In the genomic region with DNA sequence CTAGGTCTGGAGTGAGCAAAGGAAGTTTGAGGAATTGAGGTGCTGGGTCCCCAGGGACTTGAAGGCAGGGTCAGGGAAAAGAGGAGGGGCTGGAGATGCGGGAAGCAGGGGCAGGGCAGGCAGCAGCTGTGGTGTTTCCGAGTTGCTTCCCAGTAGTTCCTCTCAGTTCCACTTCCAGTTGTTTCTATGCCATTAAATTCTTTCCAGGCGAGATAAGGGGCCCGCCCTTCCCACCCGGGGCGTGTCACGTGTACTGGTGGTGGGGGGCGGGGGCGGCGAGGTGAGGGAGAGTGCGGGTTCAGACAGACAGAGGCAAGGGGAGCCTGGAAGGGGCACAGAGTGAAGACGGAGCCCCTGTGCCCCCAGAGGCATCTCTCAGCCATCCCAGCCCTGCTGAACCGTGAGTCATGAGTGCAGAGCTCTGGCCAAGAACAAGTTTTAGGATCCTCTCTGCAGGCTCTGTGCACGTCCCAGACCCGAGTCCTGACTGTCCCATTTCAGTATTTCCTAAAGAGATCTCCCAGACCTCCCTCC, we compare ENCODE assay signal across 9 cellular contexts. TPM values are rescaled to one million over a fixed set of nuclear protein-coding genes. Genes with fewer than 3 reads are reported as not detected.
DNase-seq lines count a peak whose midpoint lies in the region; ATAC-seq, FAIRE-seq and TF ChIP-seq lines count a peak whose summit lies in the region.
"Had no signal": no experiment of that assay in that cellular context is flagged by ENCODE, and none has a peak within 500 bp of the region (broad histone marks: within the 10 kb centered on the region; RNA-seq: fewer than 3 reads in every experiment).

No MANE protein-coding gene starts in this region.

- H3K4me1 Mint-ChIP-seq in HFFc6 (ENCODE audit: low read depth) (peaks cover 44% of the 10 kb centered on the region), brain (peaks cover 26% of the 10 kb centered on the region)
- peaks cover 32% of the 10 kb centered on the region for H3K4me1 Mint-ChIP-seq in stimulated activated effector memory CD8-positive, alpha-beta T cell treated with anti-CD3 and anti-CD28 coated beads, Interleukin-12 subunit alpha, Interleukin-12 subunit beta, amount 100 ng/mL, for 72 hours

- TF ChIP-seq CTCF in HFFc6 (IDR thresholded peaks at IDR 0.05), result no peak
- no peak for TF ChIP-seq CTCF in brain (conservative IDR thresholded peaks at IDR 0.05)
- no peak for TF ChIP-seq CTCF in kidney (IDR thresholded peaks at IDR 0.05; ENCODE audit: borderline replicate concordance, extremely low read depth, insufficient read depth)

- peak overlapping the region; percentile 40 to 63 for H3K27ac ChIP-seq in kidney (ENCODE audit: low read depth in 2 of 2, low read length in 2 of 2)

- H3K36me3 Mint-ChIP-seq in HFFc6 (ENCODE audit: low read depth), result peaks cover 19% of the 10 kb centered on the region
- peaks cover 2% of the 10 kb centered on the region for H3K36me3 Mint-ChIP-seq in brain
- peaks cover 11% of the 10 kb centered on the region for H3K36me3 Mint-ChIP-seq in stimulated activated effector memory CD8-positive, alpha-beta T cell treated with anti-CD3 and anti-CD28 coated beads, Interleukin-12 subunit alpha, Interleukin-12 subunit beta, amount 100 ng/mL, for 72 hours

- DNase-seq in HFFc6, result peak; percentile 29
- DNase-seq in kidney, result peak; percentile 89
- no peak for DNase-seq in stimulated activated effector memory CD8-positive, alpha-beta T cell treated with anti-CD3 and anti-CD28 coated beads, Interleukin-12 subunit alpha, Interleukin-12 subunit beta, amount 100 ng/mL, for 72 hours (ENCODE audit: low spot score in 2 of 2)
- no peak for DNase-seq in NCI-H1092 (lab: John Stamatoyannopoulos, UW)
- DNase-seq in superior temporal gyrus (ENCODE audit: extremely low spot score), result no peak

- intact Hi-C loops in kidney (cut with DNase I), result no loop called here

- H3K4me3 ChIP-seq in kidney (ENCODE audit: low read length in 2 of 2), result peak overlapping the region in 1 of 2 donors; percentile 57

- peak; percentile 9 for ATAC-seq in stimulated activated effector memory CD8-positive, alpha-beta T cell treated with anti-CD3 and anti-CD28 coated beads, Interleukin-12 subunit alpha, Interleukin-12 subunit beta, amount 100 ng/mL, for 72 hours
- ATAC-seq in HG02852 (IDR thresholded peaks at IDR 0.05; ENCODE audit: unreplicated experiment) (no peak), HG02798 (IDR thresholded peaks at IDR 0.05; ENCODE audit: poor library complexity, unreplicated experiment) (no peak)

- H3K27me3 Mint-ChIP-seq in HFFc6 (ENCODE audit: insufficient read depth) (peaks cover 16% of the 10 kb centered on the region), brain (peaks cover 10% of the 10 kb centered on the region)

- no peak for FAIRE-seq in kidney (lab: Jason Lieb, UNC)

- peaks cover 6 to 17% of the 10 kb centered on the region in 2 donors for H3K4me1 ChIP-seq in kidney (ENCODE audit: control insufficient read depth in 1 of 2, insufficient read depth in 1 of 2, low read depth in 1 of 2, low read length in 2 of 2)

- no peaks in the 10 kb centered on the region for H3K9me3 ChIP-seq in kidney (ENCODE audit: control insufficient read depth in 1 of 2, low read length in 2 of 2)

- H3K27ac Mint-ChIP-seq in HFFc6 (peak overlapping the region; percentile 57), brain (peak overlapping the region in 3 of 5 experiments; percentile 35 to 76 (median 63))
- peak overlapping the region; percentile 65 for H3K27ac Mint-ChIP-seq in stimulated activated effector memory CD8-positive, alpha-beta T cell treated with anti-CD3 and anti-CD28 coated beads, Interleukin-12 subunit alpha, Interleukin-12 subunit beta, amount 100 ng/mL, for 72 hours

- H3K36me3 ChIP-seq in kidney (ENCODE audit: control insufficient read depth in 1 of 2, insufficient read depth in 2 of 2, low read length in 2 of 2), result no peaks in the 10 kb centered on the region

- peak overlapping the region in 1 of 2 donors; percentile 60 for H3K9ac ChIP-seq in kidney (ENCODE audit: low read length in 2 of 2)

- H3K4me3 Mint-ChIP-seq in HFFc6, result peak overlapping the region; percentile 72
- peak overlapping the region in 2 of 5 experiments; percentile 14 to 30 for H3K4me3 Mint-ChIP-seq in brain
- H3K4me3 Mint-ChIP-seq in stimulated activated effector memory CD8-positive, alpha-beta T cell treated with anti-CD3 and anti-CD28 coated beads, Interleukin-12 subunit alpha, Interleukin-12 subunit beta, amount 100 ng/mL, for 72 hours, result no peak overlapping the region

- H3K9me3 Mint-ChIP-seq in HFFc6 (no peaks in the 10 kb centered on the region), brain (no peaks in the 10 kb centered on the region)
- no peaks in the 10 kb centered on the region for H3K9me3 Mint-ChIP-seq in stimulated activated effector memory CD8-positive, alpha-beta T cell treated with anti-CD3 and anti-CD28 coated beads, Interleukin-12 subunit alpha, Interleukin-12 subunit beta, amount 100 ng/mL, for 72 hours

RNA-seq across cellular contexts. Expression of a gene that starts 1.0 kb away (rescaled TPM):
- 1 to 10 TPM in 1 of 6 experiments, under 1 TPM in 5; 0.28 to 1.4 (median 0.83) TPM for total RNA-seq in HFFc6 (2021; fragmentation: NEBNext Ultra II Directional; extraction: Animal tissue kit (Norgen Biotek cat#: 25700))
- polyA plus RNA-seq in brain (ENCODE audit: insufficient read depth, low read depth, low replicate concordance), result 6.8 TPM
- total RNA-seq in kidney, result 88.2 TPM
- 13.3 TPM for polyA plus RNA-seq in kidney (ENCODE audit: insufficient read depth, low read depth, low replicate concordance)

RNA-seq across cellular contexts. Expression of a gene that starts 19.9 kb away (rescaled TPM):
- total RNA-seq in HFFc6 (2021; fragmentation: NEBNext Ultra II Directional; extraction: Animal tissue kit (Norgen Biotek cat#: 25700)), result 10 to 100 TPM; 80.0 to 96.2 (median 88.7) TPM
- 89.2 TPM for polyA plus RNA-seq in brain (ENCODE audit: insufficient read depth, low read depth, low replicate concordance)
- total RNA-seq in kidney, result 104 TPM
- polyA plus RNA-seq in kidney (ENCODE audit: insufficient read depth, low read depth, low replicate concordance), result 40.3 TPM

RNA-seq across cellular contexts. Expression of a gene that starts 21.9 kb away (rescaled TPM):
- 1 to 10 TPM; 4.3 to 6.0 (median 4.9) TPM for total RNA-seq in HFFc6 (2021; fragmentation: NEBNext Ultra II Directional; extraction: Animal tissue kit (Norgen Biotek cat#: 25700))
- polyA plus RNA-seq in brain (ENCODE audit: insufficient read depth, low read depth, low replicate concordance) (17.5 TPM), kidney (ENCODE audit: insufficient read depth, low read depth, low replicate concordance) (5.7 TPM)
- total RNA-seq in kidney, result 4.8 TPM

RNA-seq across cellular contexts. Expression of a gene that starts 43.6 kb away (rescaled TPM):
- total RNA-seq in HFFc6 (2021; fragmentation: NEBNext Ultra II Directional; extraction: Animal tissue kit (Norgen Biotek cat#: 25700)), result 1 to 10 TPM; 2.6 to 5.8 (median 5.1) TPM
- polyA plus RNA-seq in brain (ENCODE audit: insufficient read depth, low read depth, low replicate concordance) (48.8 TPM), kidney (ENCODE audit: insufficient read depth, low read depth, low replicate concordance) (4.0 TPM)
- total RNA-seq in kidney, result 2.4 TPM
- total RNA-seq: kidney epithelial cell had no signal

RNA-seq across cellular contexts. Expression of a gene that starts 45.8 kb away (rescaled TPM):
- 10 to 100 TPM; 15.9 to 21.7 (median 18.6) TPM for total RNA-seq in HFFc6 (2021; fragmentation: NEBNext Ultra II Directional; extraction: Animal tissue kit (Norgen Biotek cat#: 25700))
- 19.1 TPM for polyA plus RNA-seq in brain (ENCODE audit: insufficient read depth, low read depth, low replicate concordance)
- 23.0 TPM for total RNA-seq in kidney
- polyA plus RNA-seq in kidney (ENCODE audit: insufficient read depth, low read depth, low replicate concordance), result 20.3 TPM

Comparison
In these comparisons a context has a peak if more than half of its experiments do, and no peak if none do; other contexts are left out.
1. DNase-seq: peak in HFFc6 (single experiment) and kidney (single experiment); none in stimulated activated effector memory CD8-positive, alpha-beta T cell treated with anti-CD3 and anti-CD28 coated beads, Interleukin-12 subunit alpha, Interleukin-12 subunit beta, amount 100 ng/mL, for 72 hours (0 of 2), NCI-H1092 (single experiment) and superior temporal gyrus (single experiment).
2. RNA of a gene that starts 1.0 kb away (total RNA-seq): 88.2 TPM in kidney (single experiment); 0.28 to 1.4 TPM in HFFc6; every median in the first group is over 10 times any median in the second.
3. Peak in every context shown above with its lines, with median percentiles within 50 percentile points of each other: H3K27ac Mint-ChIP-seq.